1 cellular context compared by ENCODE assay signal in the genomic region with DNA sequence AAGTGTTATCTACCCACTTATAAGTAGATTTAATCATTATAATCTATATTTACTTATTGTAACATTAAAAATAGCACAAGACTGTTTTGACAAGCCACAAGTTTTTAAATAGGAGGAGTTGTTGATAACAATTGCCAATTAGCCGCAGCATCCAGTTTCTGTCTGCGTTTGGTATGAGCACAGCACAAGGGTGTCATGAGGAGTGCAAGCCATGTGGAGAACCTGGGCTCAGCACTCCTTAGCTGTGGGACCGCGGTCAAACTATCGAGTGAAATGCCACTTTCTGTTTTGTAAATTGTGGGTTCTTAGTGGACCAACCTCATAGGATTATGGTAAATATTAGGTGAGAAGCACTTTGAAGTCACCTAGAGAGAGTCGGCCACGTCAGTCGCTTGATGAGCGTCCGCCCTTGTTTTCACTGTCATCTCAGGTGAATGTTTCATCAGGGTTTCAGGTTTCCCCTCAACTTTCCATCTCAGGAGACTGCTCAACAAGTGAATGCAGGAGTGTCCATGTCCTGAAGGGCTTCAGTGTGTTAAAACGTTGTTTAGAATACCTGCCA.
TF ChIP-seq lines count a peak whose summit lies in the region.

No MANE protein-coding gene starts in this region.

TF ChIP-seq in GM23338, 12 proteins besides CTCF, POLR2A, EP300 and RAD21:
- TF ChIP-seq ZNF331 (CRISPR knock-in tag; IDR thresholded peaks at IDR 0.05; ENCODE audit: low read depth) (no peak), EZH2phosphoT487 (IDR thresholded peaks at IDR 0.05; ENCODE audit: unreplicated experiment) (no peak), EZH2 (IDR thresholded peaks at IDR 0.05; ENCODE audit: low read depth, unreplicated experiment) (no peak), ZNF114 (CRISPR knock-in tag; IDR thresholded peaks at IDR 0.05) (no peak), CREB1 (CRISPR knock-in tag; IDR thresholded peaks at IDR 0.05; ENCODE audit: low read depth) (no peak)
